Comparison of ENCODE assay signal across 8 cellular contexts in genomic region chr2:72147303-72147970, GRCh38. TPM values are rescaled to one million over a fixed set of nuclear protein-coding genes. Genes with fewer than 3 reads are reported as not detected.
DNase-seq lines count a peak whose midpoint lies in the region; ATAC-seq and TF ChIP-seq lines count a peak whose summit lies in the region.

Gene CYP26B1, minus strand, starts transcription at chr2:72147862. Its CDS starts 28 bp downstream, at chr2:72147834.

- no peaks in the 10 kb centered on the region for H3K36me3 Mint-ChIP-seq in effector memory CD8-positive, alpha-beta T cell (ENCODE audit: insufficient read depth)

- H3K4me3 Mint-ChIP-seq in effector memory CD8-positive, alpha-beta T cell, result peak within 1 kb of the TSS; percentile 78 to 92

- H3K27ac Mint-ChIP-seq in effector memory CD8-positive, alpha-beta T cell, result no peak within 1 kb of the TSS

- no peaks in the 10 kb centered on the region for H3K9me2 ChIP-seq in PC-3 (replicated peaks; ENCODE audit: low read length)

- H3K36me3 ChIP-seq in PC-3 (ENCODE audit: low read depth, low read length) (no peaks in the 10 kb centered on the region), muscle layer of colon (ENCODE audit: insufficient read depth, low read length) (no peaks in the 10 kb centered on the region)

- no peaks in the 10 kb centered on the region for H3F3A ChIP-seq in PC-3 (ENCODE audit: low read length, unreplicated experiment)

- H3K27me3 Mint-ChIP-seq in effector memory CD8-positive, alpha-beta T cell, result peaks cover 82 to 93% of the 10 kb centered on the region in 2 donors

- TF ChIP-seq CTCF in PC-3 (conservative IDR thresholded peaks at IDR 0.05; ENCODE audit: low read depth, low read length), result no peak

- BruUV-seq in PC-3 (replicated peaks; lab: Mats Ljungman, UMichigan), result no TSS peak

- DNase-seq in D341Med (ENCODE audit: low spot score), result peak; percentile 60
- no peak for DNase-seq in PC-3
- DNase-seq in effector memory CD8-positive, alpha-beta T cell, result peak in 1 of 3 experiments; percentile 0
- DNase-seq in activated CD4-positive, CD25-positive, alpha-beta regulatory T cell (lab: John Stamatoyannopoulos, UW), result no peak

- H3K4me1 ChIP-seq in PC-3 (ENCODE audit: insufficient read depth, low read length) (peaks cover 28% of the 10 kb centered on the region), muscle layer of colon (ENCODE audit: insufficient read depth, low read length) (peaks cover 58% of the 10 kb centered on the region)

- peak within 1 kb of the TSS; percentile 87 for H3K4me2 ChIP-seq in PC-3 (ENCODE audit: low read length)

- no peaks in the 10 kb centered on the region for H3K9me3 Mint-ChIP-seq in effector memory CD8-positive, alpha-beta T cell

- H3K4me3 ChIP-seq in PC-3 (ENCODE audit: low read length), result peak within 1 kb of the TSS; percentile 74
- peak within 1 kb of the TSS; percentile 52 to 75 for H3K4me3 ChIP-seq in muscle layer of colon (ENCODE audit: low read depth in 1 of 2, low read length in 2 of 2)

- peaks cover 29% of the 10 kb centered on the region for H3K27me3 ChIP-seq in PC-3 (ENCODE audit: low read length)
- peaks cover 48 to 65% of the 10 kb centered on the region in 2 donors for H3K27me3 ChIP-seq in muscle layer of colon (ENCODE audit: control insufficient read depth in 1 of 2, insufficient read depth in 2 of 2, low read length in 2 of 2)

- CTCF ChIA-PET in PC-3 (lab: Charles Lee), result no interaction called here

- H3K9ac ChIP-seq in PC-3 (ENCODE audit: low read length) (no peak within 1 kb of the TSS), muscle layer of colon (ENCODE audit: low read length) (no peak within 1 kb of the TSS)

- peaks cover 29 to 30% of the 10 kb centered on the region in 2 donors for H3K4me1 Mint-ChIP-seq in effector memory CD8-positive, alpha-beta T cell (ENCODE audit: low read depth in 2 of 2)

- intact Hi-C loops in PC-3 (cut with micrococcal nuclease), result no loop called here

- POLR2A ChIA-PET in PC-3 (lab: Charles Lee; ENCODE audit: unreplicated experiment), result no interaction called here

- H2AFZ ChIP-seq in PC-3 (ENCODE audit: low read length), result peak within 1 kb of the TSS; percentile 59; the same call in 1 of the 2 replicates

- no peaks in the 10 kb centered on the region for H4K20me1 ChIP-seq in PC-3 (ENCODE audit: low read length)

- H3K27ac ChIP-seq in PC-3 (ENCODE audit: low read length), result no peak within 1 kb of the TSS
- no peak within 1 kb of the TSS for H3K27ac ChIP-seq in muscle layer of colon (ENCODE audit: low read depth, low read length)

- ATAC-seq in PC-3, result no peak
- no peak for ATAC-seq in effector memory CD8-positive, alpha-beta T cell (replicated peaks)
- no peak for ATAC-seq in HG02938 (IDR thresholded peaks at IDR 0.05; ENCODE audit: unreplicated experiment)
- ATAC-seq in GM21737 (IDR thresholded peaks at IDR 0.05; ENCODE audit: unreplicated experiment), result no peak
- no peak for ATAC-seq in HG03571 (IDR thresholded peaks at IDR 0.05; ENCODE audit: unreplicated experiment)

- H3K9me3 ChIP-seq in PC-3 (ENCODE audit: low read length), result no peaks in the 10 kb centered on the region
- peaks cover 3% of the 10 kb centered on the region for H3K9me3 ChIP-seq in muscle layer of colon (ENCODE audit: low read length)

- no peaks in the 10 kb centered on the region for H3K79me2 ChIP-seq in PC-3 (ENCODE audit: low read length)

RNA-seq across cellular contexts. Expression of gene CYP26B1, which starts in this region (rescaled TPM):
- total RNA-seq in PC-3 (2014; rRNA removed), result 1.6 and 3.9 TPM in 2 replicates
